ENCODE assay signal across 8 cellular contexts in genomic region chr3:188400494-188401243, GRCh38.
DNase-seq lines count a peak whose midpoint lies in the region; ATAC-seq and TF ChIP-seq lines count a peak whose summit lies in the region.

No MANE protein-coding gene starts in this region.

- H3K36me3 Mint-ChIP-seq in naive thymus-derived CD4-positive, alpha-beta T cell: peaks cover 3 to 19% (median 10%) of the 10 kb centered on the region in 5 donors
- H3K36me3 Mint-ChIP-seq in H9 (ENCODE audit: insufficient read depth in 1 of 3, low read depth in 3 of 3): no peaks in the 10 kb centered on the region

- H3K4ac ChIP-seq in H9 (ENCODE audit: low read depth, low read length): no peak overlapping the region

- no peak overlapping the region for H2BK15ac ChIP-seq in H9 (ENCODE audit: low read depth, low read length)

- no CpG with 5 or more reads among the region's 2 CpGs for WGBS in H9 (ENCODE audit: extremely low coverage, insufficient read length, low lambda C conversion rate)

- H3K9me3 Mint-ChIP-seq in naive thymus-derived CD4-positive, alpha-beta T cell: peaks cover 0 to 13% (median 0%) of the 10 kb centered on the region in 11 donors
- no peaks in the 10 kb centered on the region for H3K9me3 Mint-ChIP-seq in H9

- H3K27me3 Mint-ChIP-seq in naive thymus-derived CD4-positive, alpha-beta T cell: no peaks in the 10 kb centered on the region
- H3K27me3 Mint-ChIP-seq in H9 (ENCODE audit: low read depth): no peaks in the 10 kb centered on the region

- H3K23me2 ChIP-seq in H9 (ENCODE audit: insufficient read length, low read depth, low read length, poor library complexity, severe bottlenecking): no peaks in the 10 kb centered on the region

- no peaks in the 10 kb centered on the region for H3K27me3 ChIP-seq in naive thymus-derived CD4-positive, alpha-beta T cell (ENCODE audit: control insufficient read depth in 2 of 2, insufficient read depth in 2 of 2, low read length in 2 of 2)
- H3K27me3 ChIP-seq in H9 (ENCODE audit: insufficient read depth, low read length): no peaks in the 10 kb centered on the region

- no peak overlapping the region for H3K4me2 ChIP-seq in H9 (ENCODE audit: insufficient read depth, insufficient read length, low read length)

- DNase-seq in MV-4-11 (lab: John Stamatoyannopoulos, UW) (peak; percentile 86), AG08396 (ENCODE audit: low spot score) (no peak), H9 (no peak), glomerular visceral epithelial cell (ENCODE audit: extremely low spot score) (no peak), iPS-NIHi11 (ENCODE audit: low spot score) (no peak)
- DNase-seq in naive thymus-derived CD4-positive, alpha-beta T cell: no peak

- no peak overlapping the region for H4K8ac ChIP-seq in H9 (replicated peaks; ENCODE audit: insufficient read length, low read depth, low read length)

- H3K14ac ChIP-seq in H9 (ENCODE audit: insufficient read depth, low read length): no peak overlapping the region

- intact Hi-C loops in naive thymus-derived CD4-positive, alpha-beta T cell (cut with micrococcal nuclease): loop anchor here in 1 of 2 donors (1.0 to 10.0 kb wide), 6 partner anchors 10 to 598 kb away; partner anchors contain the start of gene LPP

- peaks cover 28 to 63% (median 49%) of the 10 kb centered on the region in 7 donors for H3K4me1 Mint-ChIP-seq in naive thymus-derived CD4-positive, alpha-beta T cell
- H3K4me1 Mint-ChIP-seq in H9: peaks cover 0 to 15% of the 10 kb centered on the region in 2 experiments; a peak in 2 of 4 replicates

- H3K4me3 ChIP-seq in naive thymus-derived CD4-positive, alpha-beta T cell (ENCODE audit: low read length): no peak overlapping the region

- ATAC-seq in GM19025 (IDR thresholded peaks at IDR 0.05; ENCODE audit: low read depth, unreplicated experiment) (peak; percentile 91), HG02588 (IDR thresholded peaks at IDR 0.05; ENCODE audit: unreplicated experiment) (peak; percentile 95)
- peak; percentile 75 for ATAC-seq in naive thymus-derived CD4-positive, alpha-beta T cell

- no peak overlapping the region for H3T11ph ChIP-seq in H9 (ENCODE audit: low read length)

- no peak overlapping the region for H2BK120ac ChIP-seq in H9 (ENCODE audit: low read depth, low read length, poor library complexity, severe bottlenecking)

- H3K79me2 ChIP-seq in H9 (ENCODE audit: insufficient read depth, low read length): no peaks in the 10 kb centered on the region

- no peak overlapping the region for H4K91ac ChIP-seq in H9 (ENCODE audit: insufficient read length, low read depth, low read length)

- H3K27ac Mint-ChIP-seq in naive thymus-derived CD4-positive, alpha-beta T cell: peak overlapping the region in 2 of 9 donors; percentile 58 to 69
- H3K27ac Mint-ChIP-seq in H9: no peak overlapping the region

- no peak overlapping the region for H4K5ac ChIP-seq in H9 (ENCODE audit: insufficient read length, low read depth, low read length)

- CTCF ChIA-PET in naive thymus-derived CD4-positive, alpha-beta T cell (lab: Charles Lee): no interaction called here

- no peak overlapping the region for H2BK5ac ChIP-seq in H9 (ENCODE audit: insufficient read length, low read length)

- no peaks in the 10 kb centered on the region for H4K20me1 ChIP-seq in H9 (ENCODE audit: control insufficient read depth, insufficient read depth, insufficient read length)

- H3K36me3 ChIP-seq in naive thymus-derived CD4-positive, alpha-beta T cell (ENCODE audit: control insufficient read depth in 2 of 3, insufficient read depth in 3 of 3, low read length in 3 of 3): no peaks in the 10 kb centered on the region

- no peak overlapping the region for H2BK12ac ChIP-seq in H9 (ENCODE audit: insufficient read length, low read depth, low read length)

- no peak overlapping the region for H2AFZ ChIP-seq in H9 (ENCODE audit: low read length)

- no peak for TF ChIP-seq CTCF in H9 (conservative IDR thresholded peaks at IDR 0.05)

- H3K4me3 Mint-ChIP-seq in naive thymus-derived CD4-positive, alpha-beta T cell: peak overlapping the region in 1 of 10 donors; percentile 42
- no peak overlapping the region for H3K4me3 Mint-ChIP-seq in H9

- POLR2A ChIA-PET in naive thymus-derived CD4-positive, alpha-beta T cell (lab: Charles Lee): no interaction called here

- no peak overlapping the region for H3K27ac ChIP-seq in naive thymus-derived CD4-positive, alpha-beta T cell (ENCODE audit: low read depth, low read length)
- H3K27ac ChIP-seq in H9 (ENCODE audit: insufficient read length, low read depth, low read length): no peak overlapping the region

- H3K9ac ChIP-seq in H9 (ENCODE audit: extremely low read depth, insufficient read length, low read length): no peak overlapping the region

- no peak overlapping the region for H2AK5ac ChIP-seq in H9 (ENCODE audit: insufficient read length, low read length)

- H3K56ac ChIP-seq in H9 (ENCODE audit: insufficient read length, low read depth, low read length): no peak overlapping the region

- H3K23ac ChIP-seq in H9 (ENCODE audit: insufficient read length, low read depth, low read length): no peak overlapping the region

- no peak overlapping the region for H3K18ac ChIP-seq in H9 (ENCODE audit: insufficient read length, low read depth, low read length)

- no peaks in the 10 kb centered on the region for H3K79me1 ChIP-seq in H9 (ENCODE audit: insufficient read depth, low read depth, low read length, poor library complexity, severe bottlenecking)

- no peak overlapping the region for H2BK20ac ChIP-seq in H9 (ENCODE audit: low read depth, low read length, poor library complexity, severe bottlenecking)

- no peaks in the 10 kb centered on the region for H3K9me3 ChIP-seq in naive thymus-derived CD4-positive, alpha-beta T cell (ENCODE audit: control insufficient read depth in 2 of 3, low read length in 3 of 3)
- no peaks in the 10 kb centered on the region for H3K9me3 ChIP-seq in H9 (ENCODE audit: control insufficient read depth, low read depth, low read length)

- peaks cover 0 to 4% of the 10 kb centered on the region in 2 donors for H3K4me1 ChIP-seq in naive thymus-derived CD4-positive, alpha-beta T cell (ENCODE audit: control insufficient read depth in 2 of 2, insufficient read depth in 2 of 2, low read length in 2 of 2)
- no peaks in the 10 kb centered on the region for H3K4me1 ChIP-seq in H9 (ENCODE audit: insufficient read depth, low read length)
